Comparison of ENCODE assay signal across 11 cellular contexts in the genomic region with DNA sequence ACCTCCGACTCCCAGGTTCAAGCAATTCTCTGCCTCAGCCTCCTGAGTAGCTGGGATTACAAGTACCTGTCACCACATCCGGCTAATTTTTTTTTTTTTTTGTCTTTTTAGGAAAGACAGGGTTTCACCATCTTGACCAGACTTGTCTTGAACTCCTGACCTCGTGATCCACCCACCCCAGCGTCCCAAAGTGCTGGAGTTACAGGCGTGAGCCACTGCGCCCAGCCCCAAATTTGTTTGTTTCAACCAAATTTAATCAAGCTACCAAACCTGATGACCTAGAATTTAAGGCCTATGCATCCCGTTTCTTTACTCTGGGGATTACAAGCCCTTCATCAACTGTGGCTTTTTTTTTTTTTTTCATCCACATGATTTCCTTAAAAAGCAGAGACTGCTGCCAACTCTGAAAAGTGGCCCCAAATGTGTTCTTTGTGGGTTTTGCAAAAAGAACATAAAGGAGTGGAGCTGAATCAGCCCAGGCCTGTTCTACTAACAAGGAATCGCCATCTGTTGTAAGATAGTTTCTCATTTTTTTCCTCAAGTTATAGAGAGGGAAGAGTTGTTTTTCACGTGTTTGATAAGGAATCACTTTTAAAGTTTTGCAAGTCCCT. TPM values are rescaled to one million over a fixed set of nuclear protein-coding genes. Genes with fewer than 3 reads are reported as not detected.
DNase-seq lines count a peak whose midpoint lies in the region; ATAC-seq and TF ChIP-seq lines count a peak whose summit lies in the region.
"Had no signal": no experiment of that assay in that cellular context is flagged by ENCODE, and none has a peak within 500 bp of the region (broad histone marks: within the 10 kb centered on the region; RNA-seq: fewer than 3 reads in every experiment).

No MANE protein-coding gene starts in this region.

- no peak overlapping the region for H3K4me3 ChIP-seq in epithelial cell of esophagus (ENCODE audit: low read length)
- H3K4me3 ChIP-seq in lower lobe of right lung = no peak overlapping the region
- peak overlapping the region; percentile 26 for H3K4me3 ChIP-seq in thoracic aorta

- H3K9me3 ChIP-seq in lower lobe of right lung = no peaks in the 10 kb centered on the region
- H3K9me3 ChIP-seq in thoracic aorta = no peaks in the 10 kb centered on the region

- ATAC-seq in lower lobe of right lung (no peak), thoracic aorta (ENCODE audit: insufficient number of reproducible peaks, low FRiP score, low read depth) (no peak)

- H3K36me3 ChIP-seq in lower lobe of right lung = peaks cover 9% of the 10 kb centered on the region
- H3K36me3 ChIP-seq in thoracic aorta = peaks cover 4% of the 10 kb centered on the region

- H3K4me1 ChIP-seq in lower lobe of right lung = no peaks in the 10 kb centered on the region
- peaks cover 0 to 17% of the 10 kb centered on the region in 2 donors for H3K4me1 ChIP-seq in thoracic aorta (ENCODE audit: control insufficient read depth in 1 of 2, low read depth in 2 of 2)

- H3K27me3 ChIP-seq in lower lobe of right lung (ENCODE audit: low read depth) (no peaks in the 10 kb centered on the region), thoracic aorta (replicated peaks; ENCODE audit: insufficient read depth) (no peaks in the 10 kb centered on the region)

- H3K27ac ChIP-seq in lower lobe of right lung = peak overlapping the region; percentile 39
- peak overlapping the region; percentile 33 to 49 for H3K27ac ChIP-seq in thoracic aorta

- TF ChIP-seq CTCF in epithelial cell of esophagus (IDR thresholded peaks at IDR 0.05; ENCODE audit: insufficient read depth, low read depth, low read length, missing control alignments) = no peak
- TF ChIP-seq CTCF in lower lobe of right lung (IDR thresholded peaks at IDR 0.05) = no peak
- TF ChIP-seq CTCF in thoracic aorta (IDR thresholded peaks at IDR 0.05) = no peak

- intact Hi-C loops in lower lobe of right lung (cut with DNase I) = no loop called here

- peak; percentile 75 for DNase-seq in NCI-H2171 treated with DMSO at 0.1 percent for 48 hours (lab: John Stamatoyannopoulos, UW)
- peak; percentile 10 for DNase-seq in epithelial cell of esophagus (ENCODE audit: low read depth)
- no peak for DNase-seq in lower lobe of right lung
- no peak for DNase-seq in thoracic aorta (ENCODE audit: low spot score)
- no peak for DNase-seq in NCI-H774 (lab: John Stamatoyannopoulos, UW)
- no peak for DNase-seq in NCI-H82 treated with DMSO at 0.1 percent for 48 hours (lab: John Stamatoyannopoulos, UW; ENCODE audit: unreplicated experiment)
- DNase-seq in NCI-H187 treated with DMSO at 0.1 percent for 48 hours (lab: John Stamatoyannopoulos, UW) = no peak
- DNase-seq in NCI-H187 (lab: John Stamatoyannopoulos, UW) = no peak
- DNase-seq: activated naive CD4-positive, alpha-beta T cell treated with anti-CD3 and anti-CD28 coated beads for 36 hours; KBM-7; NCI-H2029 had no signal

RNA-seq across cellular contexts. Expression of gene TBX15, which starts 58.4 kb away (rescaled TPM):
- total RNA-seq in lower lobe of right lung = 0.15 TPM
- 1 to 10 TPM; 1.5 to 6.8 TPM for total RNA-seq in thoracic aorta
- total RNA-seq: activated naive CD4-positive, alpha-beta T cell treated with anti-CD3 and anti-CD28 coated beads for 36 hours had no signal

Comparison
In these comparisons a context has a peak if more than half of its experiments do, and no peak if none do; other contexts are left out.
1. DNase-seq: peak in NCI-H2171 treated with DMSO at 0.1 percent for 48 hours (single experiment) and epithelial cell of esophagus (single experiment); none in lower lobe of right lung (single experiment), thoracic aorta (single experiment), NCI-H774 (single experiment), NCI-H82 treated with DMSO at 0.1 percent for 48 hours (single experiment), NCI-H187 treated with DMSO at 0.1 percent for 48 hours (single experiment) and NCI-H187 (0 of 2).